Comparison of ENCODE assay signal across 2 cellular contexts in genomic region chr10:128178319-128178937, GRCh38.
TF ChIP-seq lines count a peak whose summit lies in the region.

No MANE protein-coding gene starts in this region.

TF ChIP-seq in IMR-90, 13 proteins besides CTCF, POLR2A, EP300 and RAD21 (continued from another document):
- TF ChIP-seq MAZ (IDR thresholded peaks at IDR 0.05; ENCODE audit: borderline replicate concordance, low read depth, low read length) = no peak
- TF ChIP-seq RCOR1 (IDR thresholded peaks at IDR 0.05; ENCODE audit: insufficient replicate concordance, low read length) = no peak
- no peak for TF ChIP-seq MAFK (IDR thresholded peaks at IDR 0.05; ENCODE audit: low read depth, low read length)
- no peak for TF ChIP-seq ELK1 (IDR thresholded peaks at IDR 0.05; ENCODE audit: borderline replicate concordance, low read depth, low read length)
- TF ChIP-seq FOS (IDR thresholded peaks at IDR 0.05; ENCODE audit: low read depth, low read length) = no peak
- no peak for TF ChIP-seq CHD1 (IDR thresholded peaks at IDR 0.05; ENCODE audit: low read depth, low read length)
- TF ChIP-seq BHLHE40 (IDR thresholded peaks at IDR 0.05; ENCODE audit: low read depth, low read length) = no peak
- TF ChIP-seq USF2 (IDR thresholded peaks at IDR 0.05; ENCODE audit: low read depth, low read length) = no peak
- TF ChIP-seq RFX5 (IDR thresholded peaks at IDR 0.05; ENCODE audit: low read depth, low read length) = no peak
- TF ChIP-seq SMC3 (IDR thresholded peaks at IDR 0.05; ENCODE audit: low read depth, low read length) = no peak
TF ChIP-seq in IMR-90: peak in this region for 0.

TF ChIP-seq in endothelial cell of umbilical vein, 7 proteins besides CTCF, POLR2A, EP300 and RAD21 (continued from another document):
- no peak for TF ChIP-seq FOS (IDR thresholded peaks at IDR 0.05; ENCODE audit: borderline replicate concordance, insufficient read depth, low read length)
- TF ChIP-seq GATA2 (IDR thresholded peaks at IDR 0.05; ENCODE audit: insufficient read depth, insufficient read length, low read depth, low read length) = no peak
- TF ChIP-seq MYC (IDR thresholded peaks at IDR 0.05; ENCODE audit: low read depth, low read length) = no peak
- TF ChIP-seq MAX (IDR thresholded peaks at IDR 0.05; ENCODE audit: insufficient read depth, insufficient read length) = no peak
- TF ChIP-seq EZH2 (IDR thresholded peaks at IDR 0.05; ENCODE audit: borderline replicate concordance, low read depth, low read length, severe bottlenecking) = no peak
